Comparison of ENCODE assay signal across 1 cellular context in genomic region chr17:40554646-40555295, GRCh38.
TF ChIP-seq lines count a peak whose summit lies in the region.

No MANE protein-coding gene starts in this region.

TF ChIP-seq in WTC11, 78 proteins besides CTCF, POLR2A, EP300 and RAD21 (continued from another document):
- no peak for TF ChIP-seq ARID4B (CRISPR knock-in tag; IDR thresholded peaks at IDR 0.05; ENCODE audit: borderline replicate concordance)
- TF ChIP-seq CREB1 (CRISPR knock-in tag; IDR thresholded peaks at IDR 0.05) = no peak
- no peak for TF ChIP-seq USF1 (CRISPR knock-in tag; IDR thresholded peaks at IDR 0.05)
- no peak for TF ChIP-seq ZBTB43 (CRISPR knock-in tag; IDR thresholded peaks at IDR 0.05)
- no peak for TF ChIP-seq CDX4 (CRISPR knock-in tag; IDR thresholded peaks at IDR 0.05; ENCODE audit: borderline replicate concordance)
- no peak for TF ChIP-seq GRHL2 (CRISPR knock-in tag; IDR thresholded peaks at IDR 0.05; ENCODE audit: insufficient replicate concordance, severe bottlenecking)
- no peak for TF ChIP-seq ZNF396 (CRISPR knock-in tag; IDR thresholded peaks at IDR 0.05; ENCODE audit: borderline replicate concordance)
